8 cellular contexts compared by ENCODE assay signal in the genomic region with DNA sequence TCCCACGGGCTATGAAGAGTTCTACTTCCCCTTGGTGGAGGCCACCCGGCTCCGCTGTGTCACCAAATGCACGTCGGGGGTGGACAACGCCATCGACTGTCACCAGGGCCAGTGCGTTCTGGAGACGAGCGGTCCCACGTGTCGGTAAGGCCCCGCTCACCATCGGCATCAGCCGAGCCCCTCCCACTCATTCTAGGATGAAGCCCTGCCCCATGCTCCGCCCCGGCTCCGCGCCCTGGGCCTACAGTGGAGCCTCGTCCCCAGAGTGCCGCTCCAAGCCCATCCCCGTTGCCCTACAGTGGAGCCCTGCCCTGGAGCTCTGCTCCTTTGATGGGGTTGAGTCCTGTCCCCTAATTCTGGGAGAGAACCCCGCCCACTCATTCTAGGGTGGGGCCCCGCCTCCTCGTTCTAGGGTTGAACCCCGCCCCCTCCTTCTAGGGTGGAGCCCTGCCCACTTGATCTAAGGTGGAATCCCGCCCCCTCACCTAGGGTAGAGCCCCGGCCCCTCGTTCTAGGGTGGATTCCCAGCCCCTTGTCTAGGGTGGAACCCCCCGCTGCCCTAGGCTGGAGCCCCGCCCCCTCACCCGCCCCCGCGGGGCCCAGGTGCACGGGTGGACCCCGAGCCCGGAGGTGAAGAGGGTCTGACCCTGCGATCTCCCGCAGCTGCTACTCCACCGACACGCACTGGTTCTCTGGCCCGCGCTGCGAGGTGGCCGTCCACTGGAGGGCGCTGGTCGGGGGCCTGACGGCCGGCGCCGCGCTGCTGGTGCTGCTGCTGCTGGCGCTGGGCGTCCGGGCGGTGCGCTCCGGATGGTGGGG. TPM values are rescaled to one million over a fixed set of nuclear protein-coding genes. Genes with fewer than 3 reads are reported as not detected.
A peak's percentile ranks its signal among the peaks of the same experiment; 100 is the strongest.
DNase-seq lines count a peak whose midpoint lies in the region; TF ChIP-seq lines count a peak whose summit lies in the region.

No MANE protein-coding gene starts in this region.

- H3K36me3 ChIP-seq in A673 (ENCODE audit: insufficient read depth, low read length, poor library complexity, severe bottlenecking) (no peaks in the 10 kb centered on the region), GM23248 (ENCODE audit: low read depth) (no peaks in the 10 kb centered on the region)

- H3K9me3 ChIP-seq in A673 (ENCODE audit: low read depth, low read length, poor library complexity, severe bottlenecking) (no peaks in the 10 kb centered on the region), GM23248 (ENCODE audit: low read depth) (no peaks in the 10 kb centered on the region)

- H3K9me2 ChIP-seq in GM23248 (ENCODE audit: insufficient read depth) = no peaks in the 10 kb centered on the region

- H3K27me3 ChIP-seq in A673 (replicated peaks; ENCODE audit: insufficient read depth, low read depth, low read length, poor library complexity) (peaks cover 67% of the 10 kb centered on the region), GM23248 (replicated peaks; ENCODE audit: insufficient read depth) (peaks cover 67% of the 10 kb centered on the region)

- peak; percentile 97 for TF ChIP-seq CTCF in A673 (conservative IDR thresholded peaks at IDR 0.05; ENCODE audit: low read depth, low read length)

- WGBS in GM23248 (ENCODE audit: low coverage in 1 of 2, low lambda C conversion rate in 2 of 2, missing lambda C conversion rate in 2 of 2), 2 experiments = 4% methylated on average over 58 of the region's 58 CpGs

- H3K4me3 ChIP-seq in A673 (ENCODE audit: low read depth, low read length, poor library complexity, severe bottlenecking) = peak overlapping the region; percentile 41
- H3K4me3 ChIP-seq in GM23248 = peak overlapping the region; percentile 19

- no peaks in the 10 kb centered on the region for H3F3A ChIP-seq in GM23248 (ENCODE audit: insufficient read depth)

- CTCF ChIA-PET in A673 (lab: Charles Lee) = interaction anchor here (0.5 to 0.7 kb wide), 3 partner anchors 24 to 260 kb away, joined by 3 to 4 read pairs (median 3); partner anchors contain the start of gene POP7

- H3K4me2 ChIP-seq in GM23248 (ENCODE audit: unreplicated experiment) = peak overlapping the region; percentile 27

- POLR2A ChIA-PET in A673 (lab: Charles Lee; ENCODE audit: low non-redundant PET) = no interaction called here

- in situ Hi-C loops in GM23248 (cut with MboI) = no loop called here
- in situ Hi-C loops in SK-MEL-5 (cut with HindIII; ENCODE audit: low pct_unique_long_range_greater_than_20kb, low sequenced_read_pairs) = no loop called here

- BruUV-seq in A673 (replicated peaks; lab: Mats Ljungman, UMichigan) = no TSS peak

- DNase-seq in A673 (ENCODE audit: low spot score) (peak; percentile 87), GM23248 (peak; percentile 86), SK-MEL-5 (ENCODE audit: low read depth, low spot score) (peak; percentile 89), astrocyte of the hippocampus (ENCODE audit: low read depth, low spot score) (peak; percentile 82), inferior parietal cortex (ENCODE audit: extremely low spot score) (peak; percentile 20), NCI-H748 treated with DMSO at 0.1 percent for 48 hours (lab: John Stamatoyannopoulos, UW) (no peak), DMS79 (lab: John Stamatoyannopoulos, UW) (no peak)
- DNase-seq in stimulated activated CD4-positive, alpha-beta T cell treated with anti-CD3 and anti-CD28 coated beads, Interleukin-1b, Interleukin-23, amount 100 ng/mL, for 48 hours = peak; percentile 81

- peaks cover 11% of the 10 kb centered on the region for H3K4me1 ChIP-seq in A673 (ENCODE audit: insufficient read depth, low read length, poor library complexity, severe bottlenecking)
- H3K4me1 ChIP-seq in GM23248 (ENCODE audit: insufficient read depth) = no peaks in the 10 kb centered on the region

- no peak overlapping the region for H2AFZ ChIP-seq in GM23248

- no peaks in the 10 kb centered on the region for H4K20me1 ChIP-seq in GM23248 (ENCODE audit: insufficient read depth)

- H3K9ac ChIP-seq in GM23248 = no peak overlapping the region

- no peaks in the 10 kb centered on the region for H3K79me2 ChIP-seq in GM23248 (ENCODE audit: insufficient read depth)

- H3K27ac ChIP-seq in A673 (ENCODE audit: low read depth, low read length, poor library complexity, severe bottlenecking) (no peak overlapping the region), GM23248 (no peak overlapping the region)

- intact Hi-C loops in A673 (cut with micrococcal nuclease; ENCODE audit: unreplicated experiment) = loop anchor here (1.0 kb wide), 1 partner anchor 93 kb away; no protein-coding TSS in a partner anchor

RNA-seq across cellular contexts. Expression of gene MUC12, which starts 3.4 kb away (rescaled TPM):
- total RNA-seq in A673 (2021) = 0.67 and 0.94 TPM in 2 replicates
- 0.54 and 1.5 TPM in 2 replicates for total RNA-seq in GM23248 (2014; rRNA removed; shearing (Covaris generic))
- polyA plus RNA-seq in GM23248 (2016; fragmentation: Nextera tagmentation; extraction: Ambion mirVana) = 1.0 and 1.3 TPM in 2 replicates
- total RNA-seq in SK-MEL-5 (2014; rRNA removed; shearing (Covaris generic)) = not detected in 2 replicates
- polyA plus RNA-seq in SK-MEL-5 (2015; cell fraction: cytosol; rRNA removed) = not detected in 2 replicates
- not detected in 2 replicates for polyA plus RNA-seq in SK-MEL-5 (2015; cell fraction: nucleus; rRNA removed)

RNA-seq across cellular contexts. Expression of gene MUC3A, which starts 16.6 kb away (rescaled TPM):
- total RNA-seq in A673 (2021) = 1.7 and 2.0 TPM in 2 replicates
- total RNA-seq in GM23248 (2014; rRNA removed; shearing (Covaris generic)) = not detected in 2 replicates
- polyA plus RNA-seq in GM23248 (2016; fragmentation: Nextera tagmentation; extraction: Ambion mirVana) = not detected in 2 replicates
- not detected in 2 replicates for total RNA-seq in SK-MEL-5 (2014; rRNA removed; shearing (Covaris generic))
- polyA plus RNA-seq in SK-MEL-5 (2015; cell fraction: cytosol; rRNA removed) = 0.10 and 0.92 TPM in 2 replicates
- not detected in 2 replicates for polyA plus RNA-seq in SK-MEL-5 (2015; cell fraction: nucleus; rRNA removed)

RNA-seq across cellular contexts. Expression of gene MUC17, which starts 53.9 kb away (rescaled TPM):
- not detected in 2 replicates for total RNA-seq in A673 (2021)
- not detected in 2 replicates for total RNA-seq in GM23248 (2014; rRNA removed; shearing (Covaris generic))
- not detected in 2 replicates for polyA plus RNA-seq in GM23248 (2016; fragmentation: Nextera tagmentation; extraction: Ambion mirVana)
- total RNA-seq in SK-MEL-5 (2014; rRNA removed; shearing (Covaris generic)) = not detected in 2 replicates
- polyA plus RNA-seq in SK-MEL-5 (2015; cell fraction: cytosol; rRNA removed) = not detected in 2 replicates
- polyA plus RNA-seq in SK-MEL-5 (2015; cell fraction: nucleus; rRNA removed) = not detected in 2 replicates

Comparison
In these comparisons a context has a peak if more than half of its experiments do, and no peak if none do; other contexts are left out.
1. DNase-seq: peak in A673 (single experiment), GM23248 (single experiment), SK-MEL-5 (single experiment), astrocyte of the hippocampus (single experiment), inferior parietal cortex (single experiment) and stimulated activated CD4-positive, alpha-beta T cell treated with anti-CD3 and anti-CD28 coated beads, Interleukin-1b, Interleukin-23, amount 100 ng/mL, for 48 hours (single experiment); none in NCI-H748 treated with DMSO at 0.1 percent for 48 hours (single experiment) and DMS79 (single experiment).